11 cellular contexts compared by ENCODE assay signal in the genomic region with DNA sequence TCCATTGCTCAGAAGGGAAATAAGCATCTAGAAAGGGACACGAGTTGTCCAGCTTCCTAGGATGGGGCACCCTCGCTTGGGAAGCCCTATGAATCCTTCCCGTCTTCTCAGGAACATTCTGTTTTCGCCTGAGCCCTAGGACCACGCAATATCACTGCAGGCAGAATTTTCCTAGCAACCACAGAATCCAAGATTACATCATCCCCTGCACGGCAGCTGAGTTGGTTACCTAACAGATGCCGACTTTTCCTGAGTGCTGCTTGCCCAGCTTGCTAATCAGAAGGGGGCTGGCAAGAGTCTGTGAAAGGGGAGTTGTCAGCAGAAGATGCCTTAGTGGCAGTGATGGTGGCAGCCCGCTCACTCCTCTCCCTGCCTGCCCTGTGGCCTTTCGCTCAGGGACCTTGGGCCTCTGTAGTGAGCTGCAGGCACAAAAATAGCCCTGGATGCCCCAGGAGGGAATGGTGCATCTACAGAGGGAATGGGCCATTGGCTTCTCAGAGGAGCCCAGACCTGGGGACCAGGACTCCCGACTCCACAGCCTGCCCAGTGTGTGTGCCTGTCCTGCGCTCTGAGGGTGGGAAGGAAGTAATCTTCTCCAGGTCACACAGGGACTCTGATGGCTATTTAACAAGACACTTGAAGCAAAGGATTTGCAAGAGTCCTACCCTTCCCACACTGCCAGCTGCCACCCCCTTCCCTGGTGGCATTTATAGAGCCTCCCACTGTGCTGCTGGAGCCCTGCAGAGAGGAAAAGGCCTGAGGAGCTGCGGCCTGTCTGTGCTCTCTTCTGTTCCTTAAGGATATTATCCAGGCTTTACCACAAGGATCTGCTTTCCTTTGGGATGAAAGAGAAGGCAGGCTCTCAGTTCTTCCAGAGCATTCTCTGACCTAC. TPM values are rescaled to one million over a fixed set of nuclear protein-coding genes. Genes with fewer than 3 reads are reported as not detected.
DNase-seq lines count a peak whose midpoint lies in the region; ATAC-seq and TF ChIP-seq lines count a peak whose summit lies in the region.
"Had no signal": no experiment of that assay in that cellular context is flagged by ENCODE, and none has a peak within 500 bp of the region (broad histone marks: within the 10 kb centered on the region; RNA-seq: fewer than 3 reads in every experiment).

No MANE protein-coding gene starts in this region.

- TF ChIP-seq CTCF in brain microvascular endothelial cell (IDR thresholded peaks at IDR 0.05; ENCODE audit: low read depth, low read length, missing control alignments), result no peak
- TF ChIP-seq CTCF in left lung (IDR thresholded peaks at IDR 0.05), result no peak
- TF ChIP-seq CTCF in natural killer cell (IDR thresholded peaks at IDR 0.05), result no peak

- H3K36me3 ChIP-seq in BLaER1 treated with 17β-estradiol and CSF1 and Interleukin-3, amounts not matched to agents 10 nM and 100 nM, result peaks cover 6 to 23% (median 14%) of the 10 kb centered on the region in 11 experiments; a peak in 18 of 22 replicates
- H3K36me3 ChIP-seq in brain microvascular endothelial cell (replicated peaks) (no peaks in the 10 kb centered on the region), left lung (peaks cover 0 to 22% of the 10 kb centered on the region in 2 donors)

- no peaks in the 10 kb centered on the region for H3K4me1 Mint-ChIP-seq in natural killer cell

- ATAC-seq in left lung (peak; percentile 17), natural killer cell (no peak)

- no peak overlapping the region for H3K27ac ChIP-seq in BLaER1 treated with 17β-estradiol and CSF1 and Interleukin-3, amounts not matched to agents 10 nM and 100 nM
- H3K27ac ChIP-seq in brain microvascular endothelial cell (no peak overlapping the region), left lung (no peak overlapping the region)

- H3K4me1 ChIP-seq in BLaER1 treated with 17β-estradiol and CSF1 and Interleukin-3, amounts not matched to agents 10 nM and 100 nM, result peaks cover 18 to 62% (median 52%) of the 10 kb centered on the region in 10 experiments
- peaks cover 0 to 2% of the 10 kb centered on the region in 2 donors for H3K4me1 ChIP-seq in left lung

- H3K4me3 Mint-ChIP-seq in natural killer cell, result no peak overlapping the region
- H3K4me3 Mint-ChIP-seq: nephron had no signal

- DNase-seq in MV-4-11 (lab: John Stamatoyannopoulos, UW), result peak; percentile 13
- DNase-seq in brain microvascular endothelial cell, result peak; percentile 54
- no peak for DNase-seq in left lung
- DNase-seq in posterior vena cava (ENCODE audit: low spot score), result no peak
- DNase-seq in cortex of kidney (lab: John Stamatoyannopoulos, UW), result no peak
- no peak for DNase-seq in natural killer cell
- DNase-seq in stimulated activated naive CD4-positive, alpha-beta T cell treated with Interleukin-2 at 50 U/mL for 16 hours (lab: John Stamatoyannopoulos, UW), result no peak
- DNase-seq: effector memory CD4-positive, alpha-beta T cell; NCI-H2107 had no signal

- peaks cover 0 to 11% (median 0%) of the 10 kb centered on the region in 11 experiments; a peak in 3 of 22 replicates for H4K20me1 ChIP-seq in BLaER1 treated with 17β-estradiol and CSF1 and Interleukin-3, amounts not matched to agents 10 nM and 100 nM

- intact Hi-C loops in left lung (cut with DNase I) (no loop called here), posterior vena cava (cut with DNase I) (no loop called here), natural killer cell (cut with micrococcal nuclease) (no loop called here)

- H3K36me3 Mint-ChIP-seq in natural killer cell, result no peaks in the 10 kb centered on the region

- no peak overlapping the region for H3K27ac Mint-ChIP-seq in natural killer cell

- in situ Hi-C loops in brain microvascular endothelial cell (cut with HindIII; ENCODE audit: low pct_ligation_motif_present, low sequenced_read_pairs), result no loop called here

- no peak overlapping the region for H3K4me3 ChIP-seq in BLaER1 treated with 17β-estradiol and CSF1 and Interleukin-3, amounts not matched to agents 10 nM and 100 nM
- H3K4me3 ChIP-seq in brain microvascular endothelial cell (ENCODE audit: low read depth, low read length), result no peak overlapping the region
- H3K4me3 ChIP-seq in left lung, result no peak overlapping the region

- peak overlapping the region in 1 of 11 experiments; percentile 52; a peak in 1 of 22 replicates for H3K9ac ChIP-seq in BLaER1 treated with 17β-estradiol and CSF1 and Interleukin-3, amounts not matched to agents 10 nM and 100 nM

- no peaks in the 10 kb centered on the region for H3K9me3 Mint-ChIP-seq in natural killer cell

- H3K9me3 ChIP-seq in BLaER1 treated with 17β-estradiol and CSF1 and Interleukin-3, amounts not matched to agents 10 nM and 100 nM (replicated peaks in 1 of 11), result peaks cover 10 to 22% (median 16%) of the 10 kb centered on the region in 11 experiments
- H3K9me3 ChIP-seq in left lung, result peaks cover 0 to 6% of the 10 kb centered on the region in 2 donors

- no peaks in the 10 kb centered on the region for H3K27me3 Mint-ChIP-seq in natural killer cell (ENCODE audit: low read depth in 2 of 2)

- peak overlapping the region in 10 of 11 experiments; percentile 17 to 97 (median 83); a peak in 16 of 22 replicates for H3K4me2 ChIP-seq in BLaER1 treated with 17β-estradiol and CSF1 and Interleukin-3, amounts not matched to agents 10 nM and 100 nM

- peaks cover 0 to 6% (median 0%) of the 10 kb centered on the region in 11 experiments; a peak in 2 of 22 replicates for H3K27me3 ChIP-seq in BLaER1 treated with 17β-estradiol and CSF1 and Interleukin-3, amounts not matched to agents 10 nM and 100 nM
- H3K27me3 ChIP-seq in brain microvascular endothelial cell (replicated peaks) (no peaks in the 10 kb centered on the region), left lung (no peaks in the 10 kb centered on the region)

RNA-seq across cellular contexts. Expression of gene CLSTN1, which starts 28.9 kb away (rescaled TPM):
- total RNA-seq in left lung, result 100 to 1,000 TPM in 1 of 2 donors, 10 to 100 TPM in 1; 73.1 to 106 TPM
- total RNA-seq in posterior vena cava, result 10 to 100 TPM; 59.8 to 77.9 TPM
- 100 to 1,000 TPM in 1 of 3 donors, 10 to 100 TPM in 2; 83.1 to 114 (median 94.5) TPM for total RNA-seq in natural killer cell

RNA-seq across cellular contexts. Expression of gene CTNNBIP1, which starts 57.4 kb away (rescaled TPM):
- total RNA-seq in left lung (10 to 100 TPM; 30.2 to 40.9 TPM), posterior vena cava (10 to 100 TPM; 13.9 to 18.3 TPM), natural killer cell (10 to 100 TPM; 26.4 to 31.0 (median 29.8) TPM)

Comparison
In these comparisons a context has a peak if more than half of its experiments do, and no peak if none do; other contexts are left out.
1. DNase-seq: peak in MV-4-11 (single experiment) and brain microvascular endothelial cell (single experiment); none in left lung (0 of 2), posterior vena cava (single experiment), cortex of kidney (single experiment), natural killer cell (single experiment) and stimulated activated naive CD4-positive, alpha-beta T cell treated with Interleukin-2 at 50 U/mL for 16 hours (single experiment).